In the genomic region with DNA sequence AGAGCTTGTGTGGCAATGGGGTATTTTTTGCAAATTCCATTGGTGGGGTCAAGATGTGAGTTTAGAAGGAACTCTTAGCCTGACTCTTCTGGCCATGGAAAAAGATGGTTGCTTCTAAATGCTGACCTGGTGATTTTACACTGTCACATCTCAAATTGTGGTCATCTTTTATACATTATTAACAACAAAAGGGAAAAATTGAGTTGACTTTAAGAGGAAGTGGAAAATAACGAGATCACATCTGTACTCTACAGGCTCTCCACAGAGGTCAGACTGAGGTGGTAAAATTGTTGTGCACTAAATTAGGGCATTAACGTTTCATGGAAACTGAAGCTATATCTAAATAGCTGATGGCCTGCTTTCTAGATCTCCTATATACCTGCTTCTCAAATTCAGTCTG, we compare ENCODE assay signal across 25 cellular contexts. TPM values are rescaled to one million over a fixed set of nuclear protein-coding genes. Genes with fewer than 3 reads are reported as not detected.
DNase-seq lines count a peak whose midpoint lies in the region; ATAC-seq, FAIRE-seq and TF ChIP-seq lines count a peak whose summit lies in the region.
"Had no signal": no experiment of that assay in that cellular context is flagged by ENCODE, and none has a peak within 500 bp of the region (broad histone marks: within the 10 kb centered on the region; RNA-seq: fewer than 3 reads in every experiment).

No MANE protein-coding gene starts in this region.

- H3K27ac Mint-ChIP-seq in immature natural killer cell (peak overlapping the region; percentile 21 to 81 (median 64)), chondrocyte (ENCODE audit: unreplicated experiment) (no peak overlapping the region)
- H3K27ac Mint-ChIP-seq: T-helper 17 cell had no signal

- no peak for TF ChIP-seq CTCF in OCI-LY1 (IDR thresholded peaks at IDR 0.05; ENCODE audit: low read length)
- TF ChIP-seq CTCF in chondrocyte (IDR thresholded peaks at IDR 0.05): no peak

- H2AFZ ChIP-seq in OCI-LY1 (ENCODE audit: low read length): no peak overlapping the region

- no peaks in the 10 kb centered on the region for H3K79me2 ChIP-seq in OCI-LY1 (ENCODE audit: insufficient read depth, low read length)

- no peaks in the 10 kb centered on the region for H3F3A ChIP-seq in OCI-LY1 (ENCODE audit: insufficient read depth, low read length)

- H4K20me1 ChIP-seq in OCI-LY1 (ENCODE audit: insufficient read depth, low read length): no peaks in the 10 kb centered on the region

- no peak overlapping the region for H3K4me2 ChIP-seq in OCI-LY1 (ENCODE audit: low read length)

- H3K27me3 ChIP-seq in OCI-LY1 (ENCODE audit: insufficient read depth, low read length): no peaks in the 10 kb centered on the region
- H3K27me3 ChIP-seq: BE2C, stomach, upper lobe of right lung had no signal

- peak overlapping the region; percentile 65 for H3K27ac ChIP-seq in OCI-LY1 (ENCODE audit: low read depth, low read length, poor library complexity, severe bottlenecking)
- H3K27ac ChIP-seq: stomach, upper lobe of right lung had no signal

- no peaks in the 10 kb centered on the region for H3K9me3 Mint-ChIP-seq in immature natural killer cell
- no peaks in the 10 kb centered on the region for H3K9me3 Mint-ChIP-seq in chondrocyte (ENCODE audit: low read depth)

- FAIRE-seq in GM18507 (lab: Jason Lieb, UNC): peak; percentile 73
- FAIRE-seq: astrocyte, colon, endometrium, H1 had no signal

- peak; percentile 60 for ATAC-seq in GM21528 (IDR thresholded peaks at IDR 0.05; ENCODE audit: low FRiP score, unreplicated experiment)
- ATAC-seq: left colon, T-helper 17 cell, upper lobe of right lung had no signal

- DNase-seq in GM18507 (ENCODE audit: extremely low spot score, insufficient read length, low read depth) (no peak), immature natural killer cell (no peak), germinal center (ENCODE audit: low spot score) (no peak), chondrocyte (ENCODE audit: low spot score) (no peak), cerebellum (ENCODE audit: low spot score) (no peak)
- no peak for DNase-seq in activated naive CD4-positive, alpha-beta T cell treated with anti-CD3 and anti-CD28 coated beads, Interleukin-2, amount 50 U/mL, for 16 hours
- DNase-seq: activated CD4-positive, alpha-beta T cell treated with anti-CD3 and anti-CD28 coated beads for 1 hour; activated CD8-positive, alpha-beta memory T cell treated with anti-CD3 and anti-CD28 coated beads, Interleukin-2, amount 50 U/mL, for 4 hours; activated naive CD4-positive, alpha-beta T cell; BE2C; GDM1; left colon; midbrain; NCI-H187; SHP77; stimulated activated CD4-positive, alpha-beta T cell treated with anti-CD3 and anti-CD28 coated beads, Interleukin-15, amount 100 ng/mL, for 24 hours; stomach; T-helper 17 cell; upper lobe of right lung had no signal

- H3K4me1 ChIP-seq in OCI-LY1 (ENCODE audit: insufficient read depth, low read length, severe bottlenecking): peaks cover 15% of the 10 kb centered on the region
- H3K4me1 ChIP-seq: BE2C, upper lobe of right lung had no signal

- H3K36me3 ChIP-seq in OCI-LY1 (ENCODE audit: insufficient read depth, low read length): peaks cover 16% of the 10 kb centered on the region

- no peak overlapping the region for H3K9ac ChIP-seq in OCI-LY1 (ENCODE audit: low read length)

- no peak overlapping the region for H3K4me3 ChIP-seq in OCI-LY1 (ENCODE audit: low read depth, low read length, poor library complexity, severe bottlenecking)
- H3K4me3 ChIP-seq: stomach, upper lobe of right lung had no signal

- H3K36me3 Mint-ChIP-seq in immature natural killer cell (peaks cover 12 to 20% (median 18%) of the 10 kb centered on the region in 3 donors), chondrocyte (ENCODE audit: low read depth) (peaks cover 18% of the 10 kb centered on the region)

- H3K27me3 Mint-ChIP-seq in immature natural killer cell (ENCODE audit: low read depth in 3 of 3) (peaks cover 0 to 2% (median 0%) of the 10 kb centered on the region in 3 donors), chondrocyte (ENCODE audit: low read depth) (no peaks in the 10 kb centered on the region)
- H3K27me3 Mint-ChIP-seq: T-helper 17 cell had no signal

- no peaks in the 10 kb centered on the region for H3K9me2 ChIP-seq in OCI-LY1 (ENCODE audit: low read depth, low read length)

- H3K9me3 ChIP-seq in OCI-LY1 (ENCODE audit: low read length): no peaks in the 10 kb centered on the region
- H3K9me3 ChIP-seq: BE2C, stomach, upper lobe of right lung had no signal

- H3K4me1 Mint-ChIP-seq in immature natural killer cell: peaks cover 12 to 22% of the 10 kb centered on the region in 2 donors
- no peaks in the 10 kb centered on the region for H3K4me1 Mint-ChIP-seq in chondrocyte (ENCODE audit: low read depth)

- H3K4me3 Mint-ChIP-seq in immature natural killer cell: no peak overlapping the region
- no peak overlapping the region for H3K4me3 Mint-ChIP-seq in chondrocyte (ENCODE audit: unreplicated experiment)
- H3K4me3 Mint-ChIP-seq: T-helper 17 cell had no signal

RNA-seq across cellular contexts. Expression of a gene that starts 44.7 kb away (rescaled TPM):
- polyA plus RNA-seq in immature natural killer cell: 10 to 100 TPM; 53.7 to 85.4 (median 58.2) TPM
- total RNA-seq in chondrocyte (114 to 141 TPM (median 139 TPM) in 3 replicates), cerebellum (68.1 TPM)

RNA-seq across cellular contexts. Expression of a gene that starts 54.1 kb away (rescaled TPM):
- 100 to 1,000 TPM; 212 to 435 (median 395) TPM for polyA plus RNA-seq in immature natural killer cell
- total RNA-seq in chondrocyte (896 to 952 TPM (median 905 TPM) in 3 replicates), cerebellum (582 TPM)
